8 cellular contexts compared by ENCODE assay signal in the genomic region with DNA sequence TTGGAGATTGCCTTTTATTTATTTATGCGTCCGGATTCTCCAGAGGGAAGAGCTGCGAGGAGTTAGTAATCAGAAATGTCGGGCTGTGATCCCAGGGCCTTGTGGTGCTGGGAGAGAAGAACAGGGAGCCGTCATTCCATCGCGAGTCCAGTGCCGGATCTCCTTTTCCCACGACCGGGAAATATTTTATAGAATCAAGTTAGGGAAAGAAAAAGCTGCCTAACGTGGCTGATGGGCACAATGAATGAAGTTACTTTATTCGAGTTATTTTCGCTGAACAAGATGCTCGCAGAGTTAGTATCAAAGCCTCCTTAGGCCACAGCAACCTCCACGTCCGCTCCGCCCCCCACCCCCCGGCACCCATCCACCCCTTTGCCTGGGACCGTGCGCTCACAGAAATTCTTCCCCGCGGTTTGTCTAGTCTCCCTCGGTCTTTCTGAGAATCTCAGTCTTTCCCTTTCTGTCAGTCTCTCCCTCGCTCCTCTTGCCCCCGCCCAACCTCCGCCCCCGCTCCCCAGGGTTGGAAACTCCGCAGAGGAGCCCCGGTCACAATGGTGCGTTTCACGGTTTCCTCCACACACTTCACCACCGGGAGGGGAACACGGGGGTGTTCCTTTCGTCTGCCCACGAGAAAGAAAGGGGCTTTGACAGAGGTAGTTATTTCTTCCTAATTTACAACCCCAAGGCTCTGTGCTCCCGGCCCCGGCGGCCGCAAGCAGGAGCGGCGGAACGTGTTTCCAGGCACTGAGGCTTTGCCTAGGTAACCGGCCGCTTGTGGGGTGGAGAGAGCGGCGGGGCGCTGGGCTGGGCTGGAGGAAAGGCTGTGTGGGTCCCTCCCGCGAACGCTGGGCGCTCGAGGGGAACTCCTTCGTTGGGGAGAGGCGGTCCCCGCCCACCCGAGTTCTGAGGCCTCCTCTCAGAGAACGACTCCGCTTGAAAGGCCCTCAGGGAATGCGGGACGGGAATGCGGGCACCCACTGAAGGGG. TPM values are rescaled to one million over a fixed set of nuclear protein-coding genes. Genes with fewer than 3 reads are reported as not detected.
A peak's percentile ranks its signal among the peaks of the same experiment; 100 is the strongest.
DNase-seq lines count a peak whose midpoint lies in the region; ATAC-seq lines count a peak whose summit lies in the region.

No MANE protein-coding gene starts in this region.

- ATAC-seq in Right ventricle myocardium superior (ENCODE audit: poor library complexity) (no peak), Right ventricle myocardium inferior (no peak), GM21526 (IDR thresholded peaks at IDR 0.05; ENCODE audit: low FRiP score, unreplicated experiment) (no peak)

- peak overlapping the region; percentile 94 for H3K4me3 Mint-ChIP-seq in T-helper 2 cell treated with Interferon-gamma antibody and Interleukin-4, amounts not matched to agents 5 μg/mL and 100 μg/mL, for 36 hours

- H3K36me3 Mint-ChIP-seq in T-helper 2 cell treated with Interferon-gamma antibody and Interleukin-4, amounts not matched to agents 5 μg/mL and 100 μg/mL, for 36 hours (ENCODE audit: low read depth) = peaks cover 7% of the 10 kb centered on the region

- H3K27me3 Mint-ChIP-seq in T-helper 2 cell treated with Interferon-gamma antibody and Interleukin-4, amounts not matched to agents 5 μg/mL and 100 μg/mL, for 36 hours (ENCODE audit: low read depth) = peaks cover 44% of the 10 kb centered on the region

- DNase-seq in Right ventricle myocardium superior (peak; percentile 46), Right ventricle myocardium inferior (ENCODE audit: missing footprints) (no peak), astrocyte of the hippocampus (ENCODE audit: low read depth, low spot score) (peak; percentile 61), iris pigment epithelial cell (ENCODE audit: low read depth) (peak; percentile 41), NCI-H1694 (lab: John Stamatoyannopoulos, UW) (no peak)
- peak; percentile 88 for DNase-seq in T-helper 2 cell treated with Interferon-gamma antibody and Interleukin-4, amounts not matched to agents 5 μg/mL and 100 μg/mL, for 36 hours (ENCODE audit: low spot score)
- peak; percentile 59 to 89 for DNase-seq in stimulated activated CD4-positive, alpha-beta T cell treated with anti-CD3 and anti-CD28 coated beads, Interleukin-12 subunit alpha, Interleukin-12 subunit beta, amount 100 ng/mL, for 24 hours (ENCODE audit: low read depth in 2 of 2)

- H3K4me1 Mint-ChIP-seq in T-helper 2 cell treated with Interferon-gamma antibody and Interleukin-4, amounts not matched to agents 5 μg/mL and 100 μg/mL, for 36 hours (ENCODE audit: low read depth) = peaks cover 64% of the 10 kb centered on the region

- no peaks in the 10 kb centered on the region for H3K9me3 Mint-ChIP-seq in T-helper 2 cell treated with Interferon-gamma antibody and Interleukin-4, amounts not matched to agents 5 μg/mL and 100 μg/mL, for 36 hours

- intact Hi-C loops in Right ventricle myocardium superior (cut with DNase I) = loop anchor here (10.0 kb wide), 2 partner anchors 71 to 469 kb away; no protein-coding TSS in a partner anchor
- intact Hi-C loops in Right ventricle myocardium inferior (cut with DNase I) = loop anchor here (2.0 to 10.0 kb wide), 5 partner anchors 84 to 597 kb away; partner anchors contain the start of gene STX17

- no peak overlapping the region for H3K27ac Mint-ChIP-seq in T-helper 2 cell treated with Interferon-gamma antibody and Interleukin-4, amounts not matched to agents 5 μg/mL and 100 μg/mL, for 36 hours

RNA-seq across cellular contexts. Expression of gene NR4A3, which starts 2.0 kb away (rescaled TPM):
- total RNA-seq in Right ventricle myocardium superior = 3.7 TPM
- total RNA-seq in Right ventricle myocardium inferior = 3.9 TPM

Comparison
In these comparisons a context has a peak if more than half of its experiments do, and no peak if none do; other contexts are left out.
1. DNase-seq: peak in Right ventricle myocardium superior (single experiment), T-helper 2 cell treated with Interferon-gamma antibody and Interleukin-4, amounts not matched to agents 5 μg/mL and 100 μg/mL, for 36 hours (single experiment), astrocyte of the hippocampus (single experiment), iris pigment epithelial cell (single experiment) and stimulated activated CD4-positive, alpha-beta T cell treated with anti-CD3 and anti-CD28 coated beads, Interleukin-12 subunit alpha, Interleukin-12 subunit beta, amount 100 ng/mL, for 24 hours (2 of 2); none in Right ventricle myocardium inferior (single experiment) and NCI-H1694 (single experiment).